ENCODE assay signal across 1 cellular context in the genomic region with DNA sequence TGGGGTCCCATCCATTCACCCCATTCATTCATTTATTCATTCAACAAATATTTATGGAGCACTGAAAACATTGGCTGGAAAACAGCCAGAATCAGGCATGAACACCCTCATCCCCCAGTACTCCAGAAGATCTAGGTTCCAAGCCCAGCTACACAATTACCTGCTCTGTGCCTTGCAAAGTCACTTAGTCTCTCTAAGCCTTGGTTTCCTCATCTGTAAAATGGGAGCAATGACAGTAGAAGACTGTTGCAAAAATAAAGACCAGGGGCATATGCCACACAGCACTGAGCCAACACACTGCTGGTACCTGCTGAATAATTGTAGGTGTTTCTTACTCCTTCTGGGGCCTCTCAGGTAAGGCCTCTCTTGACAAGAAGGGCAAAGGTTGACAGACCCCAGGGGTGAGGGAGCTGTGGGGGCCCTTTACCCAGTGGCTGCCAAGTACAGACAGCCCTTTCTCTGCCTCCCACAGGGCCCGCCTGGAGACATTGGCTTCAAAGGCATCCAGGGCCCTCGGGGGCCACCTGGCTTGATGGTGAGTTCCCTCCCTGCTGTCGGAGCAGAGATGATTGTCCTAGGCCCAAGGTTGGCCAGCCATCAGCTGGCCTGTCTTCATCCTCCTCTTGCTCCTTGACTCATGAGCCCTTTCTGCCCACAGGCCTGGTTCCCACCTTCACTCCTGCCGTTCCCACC.
TF ChIP-seq lines count a peak whose summit lies in the region.

No MANE protein-coding gene starts in this region.

TF ChIP-seq in HepG2, 621 proteins besides CTCF, POLR2A, EP300 and RAD21:
- TF ChIP-seq RBM39 (IDR thresholded peaks at IDR 0.05; ENCODE audit: low read depth, low read length, poor library complexity, severe bottlenecking) = no peak
- peak; percentile 81 for TF ChIP-seq ZNF629 (CRISPR knock-in tag; conservative IDR thresholded peaks at IDR 0.05)
- TF ChIP-seq, protein P1, sequence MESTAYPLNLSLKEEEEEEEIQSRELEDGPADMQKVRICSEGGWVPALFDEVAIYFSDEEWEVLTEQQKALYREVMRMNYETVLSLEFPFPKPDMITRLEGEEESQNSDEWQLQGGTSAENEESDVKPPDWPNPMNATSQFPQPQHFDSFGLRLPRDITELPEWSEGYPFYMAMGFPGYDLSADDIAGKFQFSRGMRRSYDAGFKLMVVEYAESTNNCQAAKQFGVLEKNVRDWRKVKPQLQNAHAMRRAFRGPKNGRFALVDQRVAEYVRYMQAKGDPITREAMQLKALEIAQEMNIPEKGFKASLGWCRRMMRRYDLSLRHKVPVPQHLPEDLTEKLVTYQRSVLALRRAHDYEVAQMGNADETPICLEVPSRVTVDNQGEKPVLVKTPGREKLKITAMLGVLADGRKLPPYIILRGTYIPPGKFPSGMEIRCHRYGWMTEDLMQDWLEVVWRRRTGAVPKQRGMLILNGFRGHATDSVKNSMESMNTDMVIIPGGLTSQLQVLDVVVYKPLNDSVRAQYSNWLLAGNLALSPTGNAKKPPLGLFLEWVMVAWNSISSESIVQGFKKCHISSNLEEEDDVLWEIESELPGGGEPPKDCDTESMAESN (CRISPR knock-in tag; conservative IDR thresholded peaks at IDR 0.05) = no peak
- no peak for TF ChIP-seq EEA1 (CRISPR knock-in tag; IDR thresholded peaks at IDR 0.05; ENCODE audit: borderline replicate concordance)
- TF ChIP-seq FOXO4 (CRISPR knock-in tag; conservative IDR thresholded peaks at IDR 0.05) = no peak
- TF ChIP-seq, protein P2, sequence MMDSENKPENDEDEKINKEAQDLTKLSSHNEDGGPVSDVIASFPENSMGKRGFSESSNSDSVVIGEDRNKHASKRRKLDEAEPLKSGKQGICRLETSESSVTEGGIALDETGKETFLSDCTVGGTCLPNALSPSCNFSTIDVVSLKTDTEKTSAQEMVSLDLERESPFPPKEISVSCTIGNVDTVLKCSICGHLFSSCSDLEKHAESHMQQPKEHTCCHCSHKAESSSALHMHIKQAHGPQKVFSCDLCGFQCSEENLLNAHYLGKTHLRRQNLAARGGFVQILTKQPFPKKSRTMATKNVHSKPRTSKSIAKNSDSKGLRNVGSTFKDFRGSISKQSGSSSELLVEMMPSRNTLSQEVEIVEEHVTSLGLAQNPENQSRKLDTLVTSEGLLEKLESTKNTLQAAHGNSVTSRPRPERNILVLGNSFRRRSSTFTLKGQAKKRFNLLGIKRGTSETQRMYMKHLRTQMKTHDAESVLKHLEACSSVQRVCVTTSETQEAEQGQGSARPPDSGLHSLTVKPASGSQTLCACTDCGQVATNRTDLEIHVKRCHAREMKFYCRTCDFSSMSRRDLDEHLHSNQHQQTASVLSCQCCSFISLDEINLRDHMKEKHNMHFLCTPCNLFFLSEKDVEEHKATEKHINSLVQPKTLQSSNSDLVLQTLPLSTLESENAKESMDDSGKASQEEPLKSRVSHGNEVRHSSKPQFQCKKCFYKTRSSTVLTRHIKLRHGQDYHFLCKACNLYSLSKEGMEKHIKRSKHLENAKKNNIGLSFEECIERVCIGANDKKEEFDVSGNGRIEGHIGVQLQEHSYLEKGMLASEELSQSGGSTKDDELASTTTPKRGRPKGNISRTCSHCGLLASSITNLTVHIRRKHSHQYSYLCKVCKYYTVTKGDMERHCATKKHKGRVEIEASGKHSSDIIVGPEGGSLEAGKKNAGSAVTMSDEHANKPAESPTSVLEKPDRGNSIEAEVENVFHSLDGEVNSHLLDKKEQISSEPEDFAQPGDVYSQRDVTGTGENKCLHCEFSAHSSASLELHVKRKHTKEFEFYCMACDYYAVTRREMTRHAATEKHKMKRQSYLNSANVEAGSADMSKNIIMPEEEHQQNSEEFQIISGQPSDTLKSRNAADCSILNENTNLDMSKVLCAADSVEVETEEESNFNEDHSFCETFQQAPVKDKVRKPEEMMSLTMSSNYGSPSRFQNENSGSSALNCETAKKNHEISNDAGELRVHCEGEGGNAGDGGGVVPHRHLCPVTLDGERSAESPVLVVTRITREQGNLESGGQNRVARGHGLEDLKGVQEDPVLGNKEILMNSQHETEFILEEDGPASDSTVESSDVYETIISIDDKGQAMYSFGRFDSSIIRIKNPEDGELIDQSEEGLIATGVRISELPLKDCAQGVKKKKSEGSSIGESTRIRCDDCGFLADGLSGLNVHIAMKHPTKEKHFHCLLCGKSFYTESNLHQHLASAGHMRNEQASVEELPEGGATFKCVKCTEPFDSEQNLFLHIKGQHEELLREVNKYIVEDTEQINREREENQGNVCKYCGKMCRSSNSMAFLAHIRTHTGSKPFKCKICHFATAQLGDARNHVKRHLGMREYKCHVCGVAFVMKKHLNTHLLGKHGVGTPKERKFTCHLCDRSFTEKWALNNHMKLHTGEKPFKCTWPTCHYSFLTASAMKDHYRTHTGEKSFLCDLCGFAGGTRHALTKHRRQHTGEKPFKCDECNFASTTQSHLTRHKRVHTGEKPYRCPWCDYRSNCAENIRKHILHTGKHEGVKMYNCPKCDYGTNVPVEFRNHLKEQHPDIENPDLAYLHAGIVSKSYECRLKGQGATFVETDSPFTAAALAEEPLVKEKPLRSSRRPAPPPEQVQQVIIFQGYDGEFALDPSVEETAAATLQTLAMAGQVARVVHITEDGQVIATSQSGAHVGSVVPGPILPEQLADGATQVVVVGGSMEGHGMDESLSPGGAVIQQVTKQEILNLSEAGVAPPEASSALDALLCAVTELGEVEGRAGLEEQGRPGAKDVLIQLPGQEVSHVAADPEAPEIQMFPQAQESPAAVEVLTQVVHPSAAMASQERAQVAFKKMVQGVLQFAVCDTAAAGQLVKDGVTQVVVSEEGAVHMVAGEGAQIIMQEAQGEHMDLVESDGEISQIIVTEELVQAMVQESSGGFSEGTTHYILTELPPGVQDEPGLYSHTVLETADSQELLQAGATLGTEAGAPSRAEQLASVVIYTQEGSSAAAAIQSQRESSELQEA (CRISPR knock-in tag; IDR thresholded peaks at IDR 0.05; ENCODE audit: not compliant biosample characterization) = no peak
- TF ChIP-seq ZNF563 (CRISPR knock-in tag; IDR thresholded peaks at IDR 0.05) = no peak
- TF ChIP-seq RBM22 (optimal IDR thresholded peaks at IDR 0.05; ENCODE audit: low read length) = peak; percentile 40
